In genomic region chr17:59397316-59398073, GRCh38 we compare ENCODE assay signal across 14 cellular contexts.
"Had no signal": no experiment of that assay in that cellular context is flagged by ENCODE, and none has a peak within 500 bp of the region (broad histone marks: within the 10 kb centered on the region; RNA-seq: fewer than 3 reads in every experiment).

No MANE protein-coding gene starts in this region.

- H3K27ac Mint-ChIP-seq: activated CD4-positive, alpha-beta memory T cell treated with anti-CD3 and anti-CD28 coated beads for 36 hours; activated T-cell treated with anti-CD3 and anti-CD28 coated beads, Interleukin-2, amount 50 U/mL, for 72 hours had no signal

- H3K27me3 Mint-ChIP-seq: activated CD4-positive, alpha-beta memory T cell treated with anti-CD3 and anti-CD28 coated beads for 36 hours had no signal

- DNase-seq: activated CD4-positive, alpha-beta memory T cell treated with anti-CD3 and anti-CD28 coated beads for 36 hours; activated naive CD4-positive, alpha-beta T cell treated with Interleukin-2 at 50 U/mL for 16 hours; activated T-cell treated with anti-CD3 and anti-CD28 coated beads, Interleukin-2, amount 50 U/mL, for 72 hours; adrenal gland; cerebellar nuclear complex; left cardiac atrium; mesenchymal stem cell; stimulated activated CD4-positive, alpha-beta T cell treated with anti-CD3 and anti-CD28 coated beads, Interleukin-4, amount 100 ng/mL, for 4 hours; T-helper 9 cell; transverse colon had no signal

- H3K36me3 ChIP-seq: SJSA1 had no signal

- H3K4me3 ChIP-seq: adrenal gland, SJSA1, skin epidermis, transverse colon had no signal

- H3K27ac ChIP-seq: adrenal gland, SJSA1, skin epidermis, transverse colon, VCaP had no signal

- H3K27me3 ChIP-seq: adrenal gland, SJSA1, transverse colon had no signal

- H3K9me3 Mint-ChIP-seq: activated CD4-positive, alpha-beta memory T cell treated with anti-CD3 and anti-CD28 coated beads for 36 hours; activated T-cell treated with anti-CD3 and anti-CD28 coated beads, Interleukin-2, amount 50 U/mL, for 72 hours had no signal

- H3K4me1 ChIP-seq: SJSA1 had no signal

- H3K4me3 Mint-ChIP-seq: activated CD4-positive, alpha-beta memory T cell treated with anti-CD3 and anti-CD28 coated beads for 36 hours; activated T-cell treated with anti-CD3 and anti-CD28 coated beads, Interleukin-2, amount 50 U/mL, for 72 hours had no signal

- ATAC-seq: activated T-cell treated with anti-CD3 and anti-CD28 coated beads, Interleukin-2, amount 50 U/mL, for 72 hours; esophagus mucosa had no signal

- H3K9me3 ChIP-seq: adrenal gland, SJSA1, transverse colon had no signal
